ENCODE assay signal across 1 cellular context in the genomic region with DNA sequence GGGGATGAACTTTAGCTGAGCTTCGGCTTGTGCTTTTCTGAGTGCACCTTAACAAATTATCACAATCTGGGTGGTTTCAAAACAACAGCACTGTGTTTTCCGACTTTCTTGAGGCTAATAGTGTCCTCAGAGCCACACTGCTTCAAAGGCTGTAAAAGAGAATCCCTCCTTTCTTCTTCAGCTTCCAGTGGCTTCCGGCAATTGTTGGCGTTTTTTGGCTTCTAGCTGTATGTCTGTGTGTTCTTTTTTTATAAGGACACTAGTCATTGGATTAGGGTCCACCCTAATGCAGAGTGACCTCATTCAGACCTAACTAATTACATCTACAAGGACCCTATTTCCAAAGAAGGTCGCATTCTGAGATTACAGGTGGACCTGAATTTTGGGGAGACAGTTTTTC.
TF ChIP-seq lines count a peak whose summit lies in the region.

No MANE protein-coding gene starts in this region.

TF ChIP-seq in HepG2, 621 proteins besides CTCF, POLR2A, EP300 and RAD21:
- TF ChIP-seq ZNF121 (CRISPR knock-in tag; IDR thresholded peaks at IDR 0.05) (no peak), JUND (CRISPR knock-in tag; IDR thresholded peaks at IDR 0.05) (no peak), HNF4A (CRISPR knock-in tag; IDR thresholded peaks at IDR 0.05) (no peak), MXD4 (CRISPR knock-in tag; IDR thresholded peaks at IDR 0.05) (no peak), GZF1 (CRISPR knock-in tag; IDR thresholded peaks at IDR 0.05) (no peak), MTF1 (CRISPR knock-in tag; IDR thresholded peaks at IDR 0.05) (no peak), HOXA5 (CRISPR knock-in tag; IDR thresholded peaks at IDR 0.05) (no peak), XBP1 (CRISPR knock-in tag; IDR thresholded peaks at IDR 0.05) (no peak), ZNF768 (CRISPR knock-in tag; IDR thresholded peaks at IDR 0.05) (no peak)
